ENCODE assay signal across 24 cellular contexts in genomic region chr3:9803494-9803893, GRCh38. TPM values are rescaled to one million over a fixed set of nuclear protein-coding genes. Genes with fewer than 3 reads are reported as not detected.
DNase-seq lines count a peak whose midpoint lies in the region; ATAC-seq and TF ChIP-seq lines count a peak whose summit lies in the region.
"Had no signal": no experiment of that assay in that cellular context is flagged by ENCODE, and none has a peak within 500 bp of the region (broad histone marks: within the 10 kb centered on the region; RNA-seq: fewer than 3 reads in every experiment).

No MANE protein-coding gene starts in this region.

- TF ChIP-seq CTCF in gastrocnemius medialis (IDR thresholded peaks at IDR 0.05 in 4 of 5, conservative IDR thresholded peaks at IDR 0.05 in 1 of 5), result no peak
- TF ChIP-seq CTCF in testis (IDR thresholded peaks at IDR 0.05), result no peak

- no peaks in the 10 kb centered on the region for H3K9me3 Mint-ChIP-seq in activated T-cell treated with anti-CD3 and anti-CD28 coated beads, Interleukin-2, amount 50 U/mL, for 24 hours
- H3K9me3 Mint-ChIP-seq in activated T-cell treated with anti-CD3 and anti-CD28 coated beads, Interleukin-2, amount 50 U/mL, for 72 hours, result no peaks in the 10 kb centered on the region
- no peaks in the 10 kb centered on the region for H3K9me3 Mint-ChIP-seq in T-cell
- H3K9me3 Mint-ChIP-seq: CD8-positive, alpha-beta memory T cell; H9; type B pancreatic cell had no signal

- POLR2A ChIA-PET in T-cell (lab: Charles Lee), result interaction anchor here (0.6 to 1.0 kb wide), 2 partner anchors 10 to 162 kb away, joined by 3 to 4 read pairs; partner anchors contain the start of gene ARPC4 (in 1 of the 2)

- TF ChIP-seq POLR2A in gastrocnemius medialis (IDR thresholded peaks at IDR 0.05), result no peak
- no peak for TF ChIP-seq POLR2A in testis (IDR thresholded peaks at IDR 0.05)

- in situ Hi-C loops in gastrocnemius medialis (cut with MboI; ENCODE audit: low sequenced_read_pairs in 4 of 4) (no loop called here), HAP-1 (cut with MboI; ENCODE audit: low sequenced_read_pairs) (no loop called here)

- peak overlapping the region; percentile 51 for H3K27ac Mint-ChIP-seq in activated T-cell treated with anti-CD3 and anti-CD28 coated beads, Interleukin-2, amount 50 U/mL, for 24 hours
- H3K27ac Mint-ChIP-seq in activated T-cell treated with anti-CD3 and anti-CD28 coated beads, Interleukin-2, amount 50 U/mL, for 72 hours, result no peak overlapping the region
- H3K27ac Mint-ChIP-seq in T-cell, result peak overlapping the region; percentile 8 to 40
- H3K27ac Mint-ChIP-seq: H9, type B pancreatic cell had no signal

- intact Hi-C loops in left ventricle myocardium superior (cut with micrococcal nuclease), result no loop called here
- intact Hi-C loops in gastrocnemius medialis (cut with DNase I; ENCODE audit: low total_unique reads), result loop anchor here (5.0 kb wide), 1 partner anchor 114 kb away; the partner anchor contains the start of gene IL17RC
- intact Hi-C loops in testis (cut with DNase I; ENCODE audit: low total_unique reads), result loop anchor here (10.0 kb wide), 1 partner anchor 149 kb away; no protein-coding TSS in a partner anchor

- H3K4me1 ChIP-seq in gastrocnemius medialis (peaks cover 7 to 10% of the 10 kb centered on the region in 2 donors), testis (no peaks in the 10 kb centered on the region), HAP-1 (no peaks in the 10 kb centered on the region)
- H3K4me1 ChIP-seq: parathyroid adenoma had no signal

- ATAC-seq in activated T-cell treated with anti-CD3 and anti-CD28 coated beads, Interleukin-2, amount 50 U/mL, for 72 hours (replicated peaks in 1 of 2), result no peak
- ATAC-seq in T-cell (replicated peaks in 1 of 4) (no peak), left ventricle myocardium superior (peak; percentile 34), gastrocnemius medialis (peak; percentile 31 to 55), GM18858 (IDR thresholded peaks at IDR 0.05; ENCODE audit: unreplicated experiment) (no peak)
- ATAC-seq: A549 had no signal

- CTCF ChIA-PET in T-cell (lab: Charles Lee), result interaction anchor here (0.6 kb wide), 3 partner anchors 14 to 519 kb away, joined by 3 to 7 read pairs (median 3); no protein-coding TSS in a partner anchor

- no peak overlapping the region for H3K4me3 Mint-ChIP-seq in activated T-cell treated with anti-CD3 and anti-CD28 coated beads, Interleukin-2, amount 50 U/mL, for 24 hours
- no peak overlapping the region for H3K4me3 Mint-ChIP-seq in activated T-cell treated with anti-CD3 and anti-CD28 coated beads, Interleukin-2, amount 50 U/mL, for 72 hours
- no peak overlapping the region for H3K4me3 Mint-ChIP-seq in T-cell
- H3K4me3 Mint-ChIP-seq: CD8-positive, alpha-beta memory T cell; H9; type B pancreatic cell had no signal

- no peak overlapping the region for H3K4me3 ChIP-seq in gastrocnemius medialis
- no peak overlapping the region for H3K4me3 ChIP-seq in testis
- no peak overlapping the region for H3K4me3 ChIP-seq in HAP-1
- H3K4me3 ChIP-seq: A549, cardiac muscle cell, spleen had no signal

- DNase-seq in activated T-cell treated with anti-CD3 and anti-CD28 coated beads, Interleukin-2, amount 50 U/mL, for 24 hours, result no peak
- no peak for DNase-seq in activated T-cell treated with anti-CD3 and anti-CD28 coated beads, Interleukin-2, amount 50 U/mL, for 72 hours
- DNase-seq in T-cell (no peak), left ventricle myocardium superior (no peak), gastrocnemius medialis (no peak), testis (no peak), HAP-1 (ENCODE audit: low spot score in 2 of 2) (no peak)
- DNase-seq: activated CD4-positive, CD25-positive, alpha-beta regulatory T cell; CD8-positive, alpha-beta memory T cell; DMS79 treated with DMSO at 0.1 percent for 48 hours; effector memory CD4-positive, alpha-beta T cell; H9; KBM-7; left cardiac atrium; NCI-H1092; NCI-H2081; NCI-H510A; SHP77; spleen had no signal

- peaks cover 95% of the 10 kb centered on the region for H3K36me3 Mint-ChIP-seq in activated T-cell treated with anti-CD3 and anti-CD28 coated beads, Interleukin-2, amount 50 U/mL, for 24 hours (ENCODE audit: low read depth)
- peaks cover 12 to 40% of the 10 kb centered on the region in 2 donors for H3K36me3 Mint-ChIP-seq in activated T-cell treated with anti-CD3 and anti-CD28 coated beads, Interleukin-2, amount 50 U/mL, for 72 hours (ENCODE audit: insufficient read depth in 2 of 2)
- peaks cover 41% of the 10 kb centered on the region for H3K36me3 Mint-ChIP-seq in T-cell

- peaks cover 0 to 80% of the 10 kb centered on the region in 2 donors for H3K36me3 ChIP-seq in gastrocnemius medialis
- H3K36me3 ChIP-seq in testis (ENCODE audit: low read depth, missing control alignments), result no peaks in the 10 kb centered on the region
- H3K36me3 ChIP-seq in HAP-1 (replicated peaks), result peaks cover 84% of the 10 kb centered on the region

- H3K4me1 Mint-ChIP-seq in activated T-cell treated with anti-CD3 and anti-CD28 coated beads, Interleukin-2, amount 50 U/mL, for 24 hours (ENCODE audit: low read depth), result peaks cover 27% of the 10 kb centered on the region
- H3K4me1 Mint-ChIP-seq in activated T-cell treated with anti-CD3 and anti-CD28 coated beads, Interleukin-2, amount 50 U/mL, for 72 hours (ENCODE audit: low read depth), result peaks cover 23% of the 10 kb centered on the region
- peaks cover 27 to 33% (median 29%) of the 10 kb centered on the region in 3 donors for H3K4me1 Mint-ChIP-seq in T-cell

- no peaks in the 10 kb centered on the region for H3K9me3 ChIP-seq in gastrocnemius medialis
- no peaks in the 10 kb centered on the region for H3K9me3 ChIP-seq in testis
- H3K9me3 ChIP-seq in HAP-1, result no peaks in the 10 kb centered on the region
- H3K9me3 ChIP-seq: A549, spleen had no signal

- H3K27ac ChIP-seq in gastrocnemius medialis (peak overlapping the region; percentile 89 to 95 (median 93)), testis (peak overlapping the region in 1 of 2 donors; percentile 39)
- H3K27ac ChIP-seq: A549, cardiac muscle cell, parathyroid adenoma, spleen had no signal

- WGBS in testis, 2 donors, result 65 to 79% methylated on average over 1 of the region's 1 CpG

- H3K27me3 Mint-ChIP-seq in activated T-cell treated with anti-CD3 and anti-CD28 coated beads, Interleukin-2, amount 50 U/mL, for 24 hours, result no peaks in the 10 kb centered on the region
- no peaks in the 10 kb centered on the region for H3K27me3 Mint-ChIP-seq in activated T-cell treated with anti-CD3 and anti-CD28 coated beads, Interleukin-2, amount 50 U/mL, for 72 hours (ENCODE audit: low read depth)
- no peaks in the 10 kb centered on the region for H3K27me3 Mint-ChIP-seq in T-cell
- H3K27me3 Mint-ChIP-seq: CD8-positive, alpha-beta memory T cell; type B pancreatic cell had no signal

- no peaks in the 10 kb centered on the region for H3K27me3 ChIP-seq in gastrocnemius medialis
- H3K27me3 ChIP-seq in testis, result no peaks in the 10 kb centered on the region
- H3K27me3 ChIP-seq in HAP-1 (ENCODE audit: low read depth), result no peaks in the 10 kb centered on the region
- H3K27me3 ChIP-seq: cardiac muscle cell, spleen had no signal

RNA-seq across cellular contexts. Expression of gene TTLL3, which starts 6.6 kb away (rescaled TPM):
- 10 to 100 TPM; 63.6 to 75.5 TPM for total RNA-seq in activated T-cell treated with anti-CD3 and anti-CD28 coated beads, Interleukin-2, amount 50 U/mL, for 72 hours
- total RNA-seq in T-cell (10 to 100 TPM; 59.8 to 94.9 (median 67.4) TPM), left ventricle myocardium superior (11.0 TPM), gastrocnemius medialis (10 to 100 TPM in 2 of 4 donors, 1 to 10 TPM in 2; 3.2 to 17.6 (median 8.5) TPM), testis (100 to 1,000 TPM; 142 to 163 TPM)
- 104 TPM for polyA plus RNA-seq in testis (ENCODE audit: insufficient read depth, low read depth, low replicate concordance)

RNA-seq across cellular contexts. Expression of gene ARPC4, which starts 10.6 kb away (rescaled TPM):
- total RNA-seq in activated T-cell treated with anti-CD3 and anti-CD28 coated beads, Interleukin-2, amount 50 U/mL, for 72 hours, result 100 to 1,000 TPM; 168 to 176 TPM
- total RNA-seq in T-cell (100 to 1,000 TPM; 144 to 160 (median 147) TPM), left ventricle myocardium superior (55.3 TPM), gastrocnemius medialis (100 to 1,000 TPM in 3 of 4 donors, 10 to 100 TPM in 1; 96.8 to 147 (median 143) TPM), testis (100 to 1,000 TPM; 108 to 124 TPM)
- 99.6 TPM for polyA plus RNA-seq in testis (ENCODE audit: insufficient read depth, low read depth, low replicate concordance)

RNA-seq across cellular contexts. Expression of gene TADA3, which starts 11.2 kb away (rescaled TPM):
- total RNA-seq in activated T-cell treated with anti-CD3 and anti-CD28 coated beads, Interleukin-2, amount 50 U/mL, for 72 hours, result 100 to 1,000 TPM; 105 to 112 TPM
- 10 to 100 TPM; 29.1 to 46.5 (median 41.1) TPM for total RNA-seq in T-cell
- 45.9 TPM for total RNA-seq in left ventricle myocardium superior
- total RNA-seq in gastrocnemius medialis, result 10 to 100 TPM; 58.1 to 83.5 (median 66.7) TPM
- 100 to 1,000 TPM in 1 of 2 donors, 10 to 100 TPM in 1; 94.6 to 123 TPM for total RNA-seq in testis
- 123 TPM for polyA plus RNA-seq in testis (ENCODE audit: insufficient read depth, low read depth, low replicate concordance)

RNA-seq across cellular contexts. Expression of gene CAMK1, which starts 33.7 kb away (rescaled TPM):
- total RNA-seq in activated T-cell treated with anti-CD3 and anti-CD28 coated beads, Interleukin-2, amount 50 U/mL, for 72 hours, result 10 to 100 TPM; 38.6 to 47.4 TPM
- total RNA-seq in T-cell, result 1 to 10 TPM; 1.1 to 1.7 (median 1.3) TPM
- 11.7 TPM for total RNA-seq in left ventricle myocardium superior
- total RNA-seq in gastrocnemius medialis, result 10 to 100 TPM in 1 of 4 donors, 1 to 10 TPM in 3; 2.1 to 11.6 (median 8.0) TPM
- total RNA-seq in testis, result 100 to 1,000 TPM; 127 to 185 TPM
- 62.7 TPM for polyA plus RNA-seq in testis (ENCODE audit: insufficient read depth, low read depth, low replicate concordance)

RNA-seq across cellular contexts. Expression of gene RPUSD3, which starts 40.3 kb away (rescaled TPM):
- 10 to 100 TPM; 40.1 to 53.7 TPM for total RNA-seq in activated T-cell treated with anti-CD3 and anti-CD28 coated beads, Interleukin-2, amount 50 U/mL, for 72 hours
- total RNA-seq in T-cell (10 to 100 TPM; 23.6 to 70.5 (median 64.7) TPM), left ventricle myocardium superior (37.9 TPM), gastrocnemius medialis (10 to 100 TPM; 72.7 to 96.7 (median 75.5) TPM), testis (10 to 100 TPM; 53.3 to 63.4 TPM)
- 124 TPM for polyA plus RNA-seq in testis (ENCODE audit: insufficient read depth, low read depth, low replicate concordance)

Comparison
In these comparisons a context has a peak if more than half of its experiments do, and no peak if none do; other contexts are left out.
1. ATAC-seq: peak in left ventricle myocardium superior (single experiment) and gastrocnemius medialis (2 of 2); none in activated T-cell treated with anti-CD3 and anti-CD28 coated beads, Interleukin-2, amount 50 U/mL, for 72 hours (0 of 2), T-cell (0 of 4) and GM18858 (single experiment).